21 cellular contexts compared by ENCODE assay signal in genomic region chr4:155304375-155304774, GRCh38.
DNase-seq lines count a peak whose midpoint lies in the region; ATAC-seq and TF ChIP-seq lines count a peak whose summit lies in the region.
"Had no signal": no experiment of that assay in that cellular context is flagged by ENCODE, and none has a peak within 500 bp of the region (broad histone marks: within the 10 kb centered on the region; RNA-seq: fewer than 3 reads in every experiment).

No MANE protein-coding gene starts in this region.

- H3K4me3 Mint-ChIP-seq in nephron progenitor cell = no peak overlapping the region
- H3K4me3 Mint-ChIP-seq: CD14-positive monocyte, GM23338 had no signal

- H3K9me3 ChIP-seq in colonic mucosa (no peaks in the 10 kb centered on the region), mucosa of rectum (ENCODE audit: control insufficient read depth in 2 of 2, low read length in 2 of 2) (no peaks in the 10 kb centered on the region)

- no peaks in the 10 kb centered on the region for H3K27me3 ChIP-seq in colonic mucosa
- H3K27me3 ChIP-seq in mucosa of rectum (ENCODE audit: control insufficient read depth in 2 of 2, insufficient read depth in 2 of 2, low read length in 2 of 2) = no peaks in the 10 kb centered on the region
- H3K27me3 ChIP-seq in dorsolateral prefrontal cortex = no peaks in the 10 kb centered on the region

- no peaks in the 10 kb centered on the region for H3K4me1 Mint-ChIP-seq in nephron progenitor cell
- H3K4me1 Mint-ChIP-seq: CD14-positive monocyte had no signal

- H3K9me3 Mint-ChIP-seq in nephron progenitor cell = peaks cover 3% of the 10 kb centered on the region

- no peaks in the 10 kb centered on the region for H3K36me3 Mint-ChIP-seq in nephron progenitor cell (ENCODE audit: low read depth)
- H3K36me3 Mint-ChIP-seq: CD14-positive monocyte had no signal

- no peak overlapping the region for H3K27ac Mint-ChIP-seq in nephron progenitor cell
- H3K27ac Mint-ChIP-seq: CD14-positive monocyte, GM23338 had no signal

- DNase-seq in NCI-H82 (lab: John Stamatoyannopoulos, UW) = peak; percentile 0
- DNase-seq in NCI-H82 treated with DMSO at 0.1 percent for 48 hours (lab: John Stamatoyannopoulos, UW; ENCODE audit: unreplicated experiment) = no peak
- DNase-seq in colonic mucosa = peak; percentile 57
- DNase-seq in NCI-H2196 (lab: John Stamatoyannopoulos, UW; ENCODE audit: unreplicated experiment) = no peak
- DNase-seq in nephron progenitor cell = no peak
- no peak for DNase-seq in dorsolateral prefrontal cortex
- DNase-seq: 8988T, DMS153, GDM1, NCI-H1092, NCI-H1436 treated with DMSO at 0.1 percent for 48 hours, NCI-H2029, NCI-H2171 treated with DMSO at 0.1 percent for 48 hours, NCI-H446 treated with DMSO at 0.1 percent for 48 hours, SIG-M5 had no signal

- no peak for ATAC-seq in HG03520 (IDR thresholded peaks at IDR 0.05; ENCODE audit: unreplicated experiment)
- ATAC-seq: GM23338, HCT116, SK-N-SH treated with all-trans-retinoic acid at 6 μM for 48 hours had no signal

- intact Hi-C loops in colonic mucosa (cut with DNase I) (no loop called here), dorsolateral prefrontal cortex (cut with DNase I) (no loop called here)

- H3K36me3 ChIP-seq in colonic mucosa (no peaks in the 10 kb centered on the region), mucosa of rectum (ENCODE audit: control insufficient read depth in 2 of 2, insufficient read depth in 2 of 2, low read length in 2 of 2) (no peaks in the 10 kb centered on the region)

- peak overlapping the region; percentile 63 for H3K27ac ChIP-seq in colonic mucosa
- peak overlapping the region; percentile 64 for H3K27ac ChIP-seq in mucosa of rectum (ENCODE audit: low read depth in 2 of 2, low read length in 2 of 2)
- no peak overlapping the region for H3K27ac ChIP-seq in dorsolateral prefrontal cortex

- peaks cover 4% of the 10 kb centered on the region for H3K4me1 ChIP-seq in colonic mucosa
- H3K4me1 ChIP-seq in mucosa of rectum (ENCODE audit: control insufficient read depth in 2 of 2, insufficient read depth in 2 of 2, low read length in 2 of 2) = peaks cover 2 to 9% of the 10 kb centered on the region in 2 donors

- no peak overlapping the region for H3K9ac ChIP-seq in colonic mucosa (ENCODE audit: low read depth in 2 of 2, low read length in 2 of 2)
- no peak overlapping the region for H3K9ac ChIP-seq in mucosa of rectum (ENCODE audit: low read depth in 1 of 2, low read length in 2 of 2)

- H3K27me3 Mint-ChIP-seq in nephron progenitor cell (ENCODE audit: low read depth, poor library complexity) = no peaks in the 10 kb centered on the region

- H3K4me3 ChIP-seq in colonic mucosa (no peak overlapping the region), mucosa of rectum (ENCODE audit: low read length in 2 of 2) (no peak overlapping the region), dorsolateral prefrontal cortex (no peak overlapping the region)
- H3K4me3 ChIP-seq: GM23338 had no signal

- no peak for TF ChIP-seq CTCF in colonic mucosa (IDR thresholded peaks at IDR 0.05)
- no peak for TF ChIP-seq CTCF in nephron progenitor cell (IDR thresholded peaks at IDR 0.05)
- TF ChIP-seq CTCF in dorsolateral prefrontal cortex (IDR thresholded peaks at IDR 0.05 in 54 of 56, conservative IDR thresholded peaks at IDR 0.05 in 2 of 56; ENCODE audit: low read depth in 1 of 56, partially characterized antibody in 56 of 56) = no peak

Comparison
In these comparisons a context has a peak if more than half of its experiments do, and no peak if none do; other contexts are left out.
1. DNase-seq: peak in NCI-H82 (single experiment) and colonic mucosa (single experiment); none in NCI-H82 treated with DMSO at 0.1 percent for 48 hours (single experiment), NCI-H2196 (single experiment), nephron progenitor cell (single experiment) and dorsolateral prefrontal cortex (0 of 10).
2. H3K27ac ChIP-seq: peak in colonic mucosa (single experiment) and mucosa of rectum (2 of 2); none in dorsolateral prefrontal cortex (0 of 59).